In genomic region chr13:23620613-23621315, GRCh38 we compare ENCODE assay signal across 1 cellular context.
TF ChIP-seq lines count a peak whose summit lies in the region.

No MANE protein-coding gene starts in this region.

TF ChIP-seq in SK-N-SH, 30 proteins besides CTCF, POLR2A, EP300 and RAD21 (continued from another document):
- no peak for TF ChIP-seq USF2 (IDR thresholded peaks at IDR 0.05; ENCODE audit: borderline replicate concordance, low read depth, low read length)
- no peak for TF ChIP-seq POLR2AphosphoS5 (IDR thresholded peaks at IDR 0.05; ENCODE audit: low read depth, low read length)
- no peak for TF ChIP-seq FOXM1 (IDR thresholded peaks at IDR 0.05; ENCODE audit: low read depth)
